Comparison of ENCODE assay signal across 17 cellular contexts in genomic region chr4:37320518-37321235, GRCh38.
DNase-seq lines count a peak whose midpoint lies in the region; ATAC-seq and TF ChIP-seq lines count a peak whose summit lies in the region.
"Had no signal": no experiment of that assay in that cellular context is flagged by ENCODE, and none has a peak within 500 bp of the region (broad histone marks: within the 10 kb centered on the region; RNA-seq: fewer than 3 reads in every experiment).

No MANE protein-coding gene starts in this region.

- no peaks in the 10 kb centered on the region for H3K4me1 ChIP-seq in A673 (ENCODE audit: insufficient read depth, low read length, poor library complexity, severe bottlenecking)
- H3K4me1 ChIP-seq: BLaER1 treated with 17β-estradiol and CSF1 and Interleukin-3, amounts not matched to agents 10 nM and 100 nM had no signal

- no peak overlapping the region for H3K27ac ChIP-seq in A673 (ENCODE audit: low read depth, low read length, poor library complexity, severe bottlenecking)
- H3K27ac ChIP-seq: 22Rv1; BLaER1 treated with 17β-estradiol and CSF1 and Interleukin-3, amounts not matched to agents 10 nM and 100 nM had no signal

- no peaks in the 10 kb centered on the region for H3K36me3 ChIP-seq in A673 (ENCODE audit: insufficient read depth, low read length, poor library complexity, severe bottlenecking)
- H3K36me3 ChIP-seq: BLaER1 treated with 17β-estradiol and CSF1 and Interleukin-3, amounts not matched to agents 10 nM and 100 nM had no signal

- no peaks in the 10 kb centered on the region for H3K27me3 ChIP-seq in A673 (replicated peaks; ENCODE audit: insufficient read depth, low read depth, low read length, poor library complexity)
- H3K27me3 ChIP-seq: BLaER1 treated with 17β-estradiol and CSF1 and Interleukin-3, amounts not matched to agents 10 nM and 100 nM had no signal

- no peak overlapping the region for H3K4me3 ChIP-seq in A673 (ENCODE audit: low read depth, low read length, poor library complexity, severe bottlenecking)
- H3K4me3 ChIP-seq: BLaER1 treated with 17β-estradiol and CSF1 and Interleukin-3, amounts not matched to agents 10 nM and 100 nM; GM12878; GM23338 had no signal

- POLR2A ChIA-PET in A673 (lab: Charles Lee; ENCODE audit: low non-redundant PET): no interaction called here

- intact Hi-C loops in A673 (cut with micrococcal nuclease; ENCODE audit: unreplicated experiment): no loop called here

- CTCF ChIA-PET in A673 (lab: Charles Lee): no interaction called here

- peak; percentile 14 for ATAC-seq in left lobe of liver
- no peak for ATAC-seq in GM21825 (IDR thresholded peaks at IDR 0.05; ENCODE audit: unreplicated experiment)
- ATAC-seq: CD8-positive, alpha-beta T cell; GM12878; GM23338 had no signal

- BruUV-seq in A673 (replicated peaks; lab: Mats Ljungman, UMichigan): no TSS peak

- TF ChIP-seq CTCF in A673 (conservative IDR thresholded peaks at IDR 0.05; ENCODE audit: low read depth, low read length): no peak

- H3K9me3 ChIP-seq in A673 (ENCODE audit: low read depth, low read length, poor library complexity, severe bottlenecking): peaks cover 11% of the 10 kb centered on the region

- DNase-seq in DMS53 (lab: John Stamatoyannopoulos, UW) (peak; percentile 31), DMS53 treated with DMSO at 0.1 percent for 48 hours (lab: John Stamatoyannopoulos, UW; ENCODE audit: unreplicated experiment) (no peak), left lobe of liver (ENCODE audit: low spot score) (no peak), mucosa of gallbladder (ENCODE audit: low spot score) (peak; percentile 13), A673 (ENCODE audit: low spot score) (no peak), A172 (ENCODE audit: low spot score) (no peak)
- DNase-seq: CD8-positive, alpha-beta T cell; DMS153; DND-41; EL; HCEC 1CT; KG1 had no signal

Comparison
In these comparisons a context has a peak if more than half of its experiments do, and no peak if none do; other contexts are left out.
1. DNase-seq: peak in DMS53 (single experiment) and mucosa of gallbladder (single experiment); none in DMS53 treated with DMSO at 0.1 percent for 48 hours (single experiment), left lobe of liver (single experiment), A673 (single experiment) and A172 (single experiment).